1 cellular context compared by ENCODE assay signal in genomic region chr21:41374177-41374712, GRCh38.
TF ChIP-seq lines count a peak whose summit lies in the region.

No MANE protein-coding gene starts in this region.

TF ChIP-seq in K562, 482 proteins besides CTCF, POLR2A, EP300 and RAD21:
- TF ChIP-seq TCF15 (CRISPR knock-in tag; IDR thresholded peaks at IDR 0.05) (no peak), ZBTB12 (CRISPR knock-in tag; IDR thresholded peaks at IDR 0.05) (no peak), FOXP4 (CRISPR knock-in tag; IDR thresholded peaks at IDR 0.05; ENCODE audit: borderline replicate concordance) (no peak)
